ENCODE assay signal across 18 cellular contexts in genomic region chr13:87656311-87656710, GRCh38. TPM values are rescaled to one million over a fixed set of nuclear protein-coding genes. Genes with fewer than 3 reads are reported as not detected.
A peak's percentile ranks its signal among the peaks of the same experiment; 100 is the strongest.
DNase-seq lines count a peak whose midpoint lies in the region; ATAC-seq, FAIRE-seq and TF ChIP-seq lines count a peak whose summit lies in the region.
"Had no signal": no experiment of that assay in that cellular context is flagged by ENCODE, and none has a peak within 500 bp of the region (broad histone marks: within the 10 kb centered on the region; RNA-seq: fewer than 3 reads in every experiment).

No MANE protein-coding gene starts in this region.

- peaks cover 4% of the 10 kb centered on the region for H3K27me3 Mint-ChIP-seq in type B pancreatic cell
- H3K27me3 Mint-ChIP-seq: activated CD4-positive, alpha-beta T cell treated with anti-CD3 and anti-CD28 coated beads for 36 hours had no signal

- no peaks in the 10 kb centered on the region for H3K9me3 Mint-ChIP-seq in type B pancreatic cell
- H3K9me3 Mint-ChIP-seq: activated naive CD4-positive, alpha-beta T cell treated with anti-CD3 and anti-CD28 coated beads for 36 hours; brain; CD8-positive, alpha-beta T cell had no signal

- DNase-seq in D341Med (ENCODE audit: low spot score), result peak; percentile 52
- DNase-seq in NCI-H1105 (lab: John Stamatoyannopoulos, UW), result peak; percentile 66
- DNase-seq in NCI-H345 (lab: John Stamatoyannopoulos, UW), result peak; percentile 75
- peak; percentile 7 for DNase-seq in bronchial epithelial cell (ENCODE audit: low read depth)
- no peak for DNase-seq in SK-N-SH
- DNase-seq in ureter (ENCODE audit: low spot score), result no peak
- no peak for DNase-seq in type B pancreatic cell (ENCODE audit: extremely low spot score, unreplicated experiment)
- DNase-seq: activated CD4-positive, alpha-beta T cell treated with anti-CD3 and anti-CD28 coated beads for 36 hours; activated naive CD4-positive, alpha-beta T cell treated with anti-CD3 and anti-CD28 coated beads for 36 hours; CD8-positive, alpha-beta T cell; dermis blood vessel endothelial cell; NCI-H2171; sigmoid colon; stimulated activated CD4-positive, alpha-beta T cell treated with anti-CD3 and anti-CD28 coated beads, Interleukin-2, amount 100 ng/mL, for 48 hours had no signal

- no peak for TF ChIP-seq CTCF in bronchial epithelial cell (IDR thresholded peaks at IDR 0.05; ENCODE audit: insufficient read depth, low read length, severe bottlenecking)
- no peak for TF ChIP-seq CTCF in SK-N-SH (IDR thresholded peaks at IDR 0.05)
- no peak for TF ChIP-seq CTCF in type B pancreatic cell (conservative IDR thresholded peaks at IDR 0.05)

- no peaks in the 10 kb centered on the region for H3K79me2 ChIP-seq in SK-N-SH (ENCODE audit: insufficient read depth)

- no peaks in the 10 kb centered on the region for H3K4me1 Mint-ChIP-seq in type B pancreatic cell (ENCODE audit: unreplicated experiment)
- H3K4me1 Mint-ChIP-seq: activated CD4-positive, alpha-beta T cell treated with anti-CD3 and anti-CD28 coated beads for 36 hours had no signal

- no peaks in the 10 kb centered on the region for H3K9me2 ChIP-seq in SK-N-SH

- H3K9me3 ChIP-seq in SK-N-SH, result no peaks in the 10 kb centered on the region
- H3K9me3 ChIP-seq: sigmoid colon had no signal

- no peak for TF ChIP-seq RAD21 in SK-N-SH (IDR thresholded peaks at IDR 0.05; ENCODE audit: low read length)

- H3K27me3 ChIP-seq in bronchial epithelial cell (ENCODE audit: control insufficient read depth, insufficient read depth, low read length), result no peaks in the 10 kb centered on the region
- no peaks in the 10 kb centered on the region for H3K27me3 ChIP-seq in SK-N-SH (ENCODE audit: insufficient read depth)
- H3K27me3 ChIP-seq: sigmoid colon had no signal

- no peak for FAIRE-seq in bronchial epithelial cell (lab: Jason Lieb, UNC)
- FAIRE-seq: HTR-8/SVneo had no signal

- no peak overlapping the region for H3K9ac ChIP-seq in SK-N-SH

- H3K27ac Mint-ChIP-seq in type B pancreatic cell, result no peak overlapping the region
- H3K27ac Mint-ChIP-seq: activated CD4-positive, alpha-beta T cell treated with anti-CD3 and anti-CD28 coated beads for 36 hours; activated naive CD4-positive, alpha-beta T cell treated with anti-CD3 and anti-CD28 coated beads for 36 hours; CD8-positive, alpha-beta T cell had no signal

- no peak overlapping the region for H3K4me2 ChIP-seq in SK-N-SH

- H3K4me3 ChIP-seq in bronchial epithelial cell (ENCODE audit: low read depth, low read length) (no peak overlapping the region), SK-N-SH (ENCODE audit: low read depth in 2 of 2, low read length in 1 of 2) (no peak overlapping the region)
- H3K4me3 ChIP-seq: sigmoid colon had no signal

- H3K36me3 ChIP-seq in bronchial epithelial cell (ENCODE audit: control insufficient read depth, insufficient read depth, low read length) (no peaks in the 10 kb centered on the region), SK-N-SH (replicated peaks in 1 of 2; ENCODE audit: control insufficient read depth in 1 of 2, insufficient read depth in 2 of 2, low read length in 1 of 2) (no peaks in the 10 kb centered on the region)
- H3K36me3 ChIP-seq: sigmoid colon had no signal

- CTCF ChIA-PET in SK-N-SH (lab: Yijun Ruan, JAX), result no interaction called here

- POLR2A ChIA-PET in SK-N-SH (lab: Yijun Ruan, JAX), result no interaction called here

- no peak overlapping the region for H3K4me3 Mint-ChIP-seq in type B pancreatic cell
- H3K4me3 Mint-ChIP-seq: activated CD4-positive, alpha-beta T cell treated with anti-CD3 and anti-CD28 coated beads for 36 hours; activated naive CD4-positive, alpha-beta T cell treated with anti-CD3 and anti-CD28 coated beads for 36 hours; brain; CD8-positive, alpha-beta T cell had no signal

- no peak overlapping the region for H2AFZ ChIP-seq in SK-N-SH (ENCODE audit: low read depth)

- H3K36me3 Mint-ChIP-seq in type B pancreatic cell, result no peaks in the 10 kb centered on the region
- H3K36me3 Mint-ChIP-seq: brain; CD8-positive, alpha-beta T cell had no signal

- no peaks in the 10 kb centered on the region for H3K4me1 ChIP-seq in SK-N-SH (ENCODE audit: control insufficient read depth in 1 of 2, insufficient read depth in 2 of 2, low read depth in 1 of 2, low read length in 1 of 2)
- H3K4me1 ChIP-seq: sigmoid colon had no signal

- no peak for TF ChIP-seq EP300 in SK-N-SH (IDR thresholded peaks at IDR 0.05; ENCODE audit: borderline replicate concordance in 1 of 2, low read depth in 1 of 2, low read length in 1 of 2)

- H3K27ac ChIP-seq in SK-N-SH (ENCODE audit: low read depth in 2 of 2, low read length in 1 of 2), result no peak overlapping the region
- H3K27ac ChIP-seq: epithelial cell of prostate, sigmoid colon had no signal

- H3F3A ChIP-seq in SK-N-SH (replicated peaks; ENCODE audit: insufficient read depth), result no peaks in the 10 kb centered on the region

- no peak for ATAC-seq in GM21515 (IDR thresholded peaks at IDR 0.05; ENCODE audit: unreplicated experiment)
- ATAC-seq: activated CD4-positive, alpha-beta T cell treated with anti-CD3 and anti-CD28 coated beads for 36 hours; CD8-positive, alpha-beta T cell had no signal

- H4K20me1 ChIP-seq in SK-N-SH (ENCODE audit: insufficient read depth), result no peaks in the 10 kb centered on the region

- WGBS in SK-N-SH (ENCODE audit: low lambda C conversion rate), result 0% methylated on average over 2 of the region's 2 CpGs

TF ChIP-seq in SK-N-SH, 30 proteins besides CTCF, POLR2A, EP300 and RAD21 (continues in another document):
- TF ChIP-seq CHD2 (IDR thresholded peaks at IDR 0.05; ENCODE audit: low read length, partially characterized antibody) (no peak), TEAD4 (IDR thresholded peaks at IDR 0.05; ENCODE audit: borderline replicate concordance, insufficient read depth) (no peak), RFX5 (IDR thresholded peaks at IDR 0.05; ENCODE audit: low read length) (no peak), ZBTB33 (IDR thresholded peaks at IDR 0.05; ENCODE audit: borderline replicate concordance, low read depth) (no peak), SMC3 (IDR thresholded peaks at IDR 0.05; ENCODE audit: low read depth, low read length) (no peak), SIN3A (IDR thresholded peaks at IDR 0.05; ENCODE audit: borderline replicate concordance, low read depth, low read length) (no peak), GATA2 (CRISPR knock-in tag; IDR thresholded peaks at IDR 0.05) (no peak), MAX (IDR thresholded peaks at IDR 0.05; ENCODE audit: low read depth) (no peak), NFIC (IDR thresholded peaks at IDR 0.05; ENCODE audit: borderline replicate concordance) (no peak), GABPA (IDR thresholded peaks at IDR 0.05; ENCODE audit: low read depth) (no peak), RCOR1 (IDR thresholded peaks at IDR 0.05; ENCODE audit: low read length) (no peak), USF2 (IDR thresholded peaks at IDR 0.05; ENCODE audit: borderline replicate concordance, low read depth, low read length) (no peak), TCF12 (IDR thresholded peaks at IDR 0.05) (no peak), RXRA (IDR thresholded peaks at IDR 0.05; ENCODE audit: borderline replicate concordance, low read depth) (no peak), IRF3 (IDR thresholded peaks at IDR 0.05; ENCODE audit: low read depth, low read length) (no peak), JUND (IDR thresholded peaks at IDR 0.05) (no peak)

RNA-seq across cellular contexts. Expression of gene SLITRK5, which starts 14.9 kb away (rescaled TPM):
- under 0.01 TPM in 2 replicates for total RNA-seq in bronchial epithelial cell
- not detected in 2 replicates for polyA plus RNA-seq in SK-N-SH (2012; rRNA removed)
- under 0.01 TPM in 2 replicates for polyA plus RNA-seq in SK-N-SH (2012; cell fraction: cytosol; rRNA removed)
- polyA plus RNA-seq in SK-N-SH (2012; cell fraction: nucleus; rRNA removed), result under 0.01 TPM in 2 replicates
- total RNA-seq in ureter, result 0.49 TPM
- total RNA-seq in type B pancreatic cell (ENCODE audit: low replicate concordance), result 1.1 and 3.1 TPM in 2 replicates
- total RNA-seq: activated CD4-positive, alpha-beta T cell treated with anti-CD3 and anti-CD28 coated beads for 36 hours; activated naive CD4-positive, alpha-beta T cell treated with anti-CD3 and anti-CD28 coated beads for 36 hours; CD8-positive, alpha-beta T cell; dermis blood vessel endothelial cell had no signal

Comparison
In these comparisons a context has a peak if more than half of its experiments do, and no peak if none do; other contexts are left out.
1. DNase-seq: peak in D341Med (single experiment), NCI-H1105 (single experiment), NCI-H345 (single experiment) and bronchial epithelial cell (single experiment); none in SK-N-SH (single experiment), ureter (single experiment) and type B pancreatic cell (single experiment).